In the genomic region with DNA sequence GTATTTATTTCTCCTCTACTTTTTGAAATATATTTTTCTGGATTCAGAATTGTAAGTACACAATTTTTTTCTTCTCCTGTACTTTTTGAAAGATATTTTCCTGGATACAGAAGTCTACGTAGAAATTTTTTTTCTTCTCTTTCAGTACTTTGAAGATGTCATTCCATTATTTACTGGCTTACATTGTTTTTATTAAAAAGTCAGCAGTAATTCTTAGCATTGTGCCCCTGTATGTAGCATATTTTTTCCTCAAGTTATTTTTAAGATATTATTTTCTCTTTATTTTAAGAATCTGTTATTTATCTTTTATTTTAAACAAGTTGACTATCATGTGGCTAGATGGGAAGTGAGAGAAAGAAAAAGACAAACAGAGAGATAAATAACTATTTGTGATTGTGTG, we compare ENCODE assay signal across 32 cellular contexts.
"Had no signal": no experiment of that assay in that cellular context is flagged by ENCODE, and none has a peak within 500 bp of the region (broad histone marks: within the 10 kb centered on the region; RNA-seq: fewer than 3 reads in every experiment).

No MANE protein-coding gene starts in this region.

- H3K36me3 Mint-ChIP-seq: immature natural killer cell; naive B cell; neural progenitor cell; stimulated activated effector memory CD8-positive, alpha-beta T cell treated with anti-CD3 and anti-CD28 coated beads, Interleukin-12 subunit alpha, Interleukin-12 subunit beta, amount 100 ng/mL, for 72 hours had no signal

- H3K27me3 Mint-ChIP-seq: naive B cell; stimulated activated naive CD8-positive, alpha-beta T cell treated with anti-CD3 and anti-CD28 coated beads, Interleukin-15, Interleukin-2, amounts not matched to agents 100 ng/mL and 50 ng/mL, for 24 hours had no signal

- H3K27ac Mint-ChIP-seq: immature natural killer cell; mesothelial cell of epicardium; naive B cell; natural killer cell; nephron progenitor cell; neural progenitor cell; stimulated activated effector memory CD8-positive, alpha-beta T cell treated with anti-CD3 and anti-CD28 coated beads, Interleukin-12 subunit alpha, Interleukin-12 subunit beta, amount 100 ng/mL, for 72 hours; stimulated activated naive CD8-positive, alpha-beta T cell treated with anti-CD3 and anti-CD28 coated beads, Interleukin-15, Interleukin-2, amounts not matched to agents 100 ng/mL and 50 ng/mL, for 24 hours had no signal

- H3K4me1 Mint-ChIP-seq: immature natural killer cell; mesothelial cell of epicardium; naive B cell; natural killer cell; nephron progenitor cell; neural progenitor cell; stimulated activated effector memory CD8-positive, alpha-beta T cell treated with anti-CD3 and anti-CD28 coated beads, Interleukin-12 subunit alpha, Interleukin-12 subunit beta, amount 100 ng/mL, for 72 hours had no signal

- H3K9ac ChIP-seq: neural progenitor cell, parathyroid adenoma had no signal

- H3K27ac ChIP-seq: left lung, lower lobe of right lung, neural progenitor cell, neutrophil, parathyroid adenoma, psoas muscle, right atrium auricular region, skin epidermis, suprapubic skin, thoracic aorta, tibial artery, upper lobe of right lung had no signal

- H3K4me3 ChIP-seq: left lung, lower lobe of right lung, neural progenitor cell, psoas muscle, right atrium auricular region, skin epidermis, suprapubic skin, thoracic aorta, tibial artery, upper lobe of right lung had no signal

- H3K27me3 ChIP-seq: left lung, neural progenitor cell, neutrophil, right atrium auricular region, suprapubic skin, tibial artery, upper lobe of right lung had no signal

- H3K4me1 ChIP-seq: left lung, lower lobe of right lung, neural progenitor cell, parathyroid adenoma, psoas muscle, right atrium auricular region, suprapubic skin, tibial artery, upper lobe of right lung had no signal

- H3K36me3 ChIP-seq: left lung, lower lobe of right lung, neural progenitor cell, neutrophil, right atrium auricular region, suprapubic skin, thoracic aorta, tibial artery, upper lobe of right lung had no signal

- H3K79me2 ChIP-seq: parathyroid adenoma had no signal

- H2AFZ ChIP-seq: neural progenitor cell, parathyroid adenoma had no signal

- H3K4me3 Mint-ChIP-seq: immature natural killer cell; mesothelial cell of epicardium; naive B cell; natural killer cell; nephron progenitor cell; neural progenitor cell; stimulated activated effector memory CD8-positive, alpha-beta T cell treated with anti-CD3 and anti-CD28 coated beads, Interleukin-12 subunit alpha, Interleukin-12 subunit beta, amount 100 ng/mL, for 72 hours; stimulated activated naive CD8-positive, alpha-beta T cell treated with anti-CD3 and anti-CD28 coated beads, Interleukin-15, Interleukin-2, amounts not matched to agents 100 ng/mL and 50 ng/mL, for 24 hours had no signal

- H3K4me2 ChIP-seq: neural progenitor cell had no signal

- DNase-seq: hypothalamus; immature natural killer cell; kidney; left colon; left lung; lower lobe of right lung; mammary epithelial cell; mesenchymal stem cell; naive B cell; natural killer cell; nephron progenitor cell; occipital lobe; psoas muscle; stimulated activated CD4-positive, alpha-beta T cell treated with anti-CD3 and anti-CD28 coated beads, Interleukin-12 subunit alpha, Interleukin-12 subunit beta, amount 100 ng/mL, for 4 hours; stimulated activated CD4-positive, alpha-beta T cell treated with anti-CD3 and anti-CD28 coated beads, Interleukin-15, amount 100 ng/mL, for 24 hours; stimulated activated CD4-positive, alpha-beta T cell treated with anti-CD3 and anti-CD28 coated beads, Interleukin-2, amount 100 ng/mL, for 24 hours; stimulated activated CD4-positive, alpha-beta T cell treated with anti-CD3 and anti-CD28 coated beads, Interleukin-4, amount 100 ng/mL, for 24 hours; stimulated activated naive CD4-positive, alpha-beta T cell; tibial artery; trophoblast cell; upper lobe of right lung had no signal

- H3K9me3 ChIP-seq: lower lobe of right lung, neutrophil, psoas muscle had no signal

- ATAC-seq: left colon; left lung; lower lobe of right lung; natural killer cell; psoas muscle; sciatic nerve; stimulated activated effector memory CD8-positive, alpha-beta T cell treated with anti-CD3 and anti-CD28 coated beads, Interleukin-12 subunit alpha, Interleukin-12 subunit beta, amount 100 ng/mL, for 72 hours; upper lobe of right lung had no signal
